8 cellular contexts compared by ENCODE assay signal in genomic region chr10:114499630-114500190, GRCh38.
DNase-seq lines count a peak whose midpoint lies in the region.

No MANE protein-coding gene starts in this region.

- H3K56ac ChIP-seq in mesendoderm (ENCODE audit: low read length) = no peak overlapping the region

- WGBS in mesendoderm (ENCODE audit: extremely low coverage, insufficient coverage, low lambda C conversion rate) = no CpG with 5 or more reads among the region's 8 CpGs

- no peak overlapping the region for H2AK5ac ChIP-seq in mesendoderm (ENCODE audit: low read length)

- no peak overlapping the region for H3K4me3 ChIP-seq in mesendoderm (ENCODE audit: low read length)

- no peaks in the 10 kb centered on the region for H3K27me3 ChIP-seq in mesendoderm (ENCODE audit: insufficient read depth, low read length, poor library complexity)

- no peak overlapping the region for H3K4ac ChIP-seq in mesendoderm (ENCODE audit: low read depth, low read length)

- H2BK15ac ChIP-seq in mesendoderm (replicated peaks; ENCODE audit: low read depth) = no peak overlapping the region

- no peak overlapping the region for H2BK5ac ChIP-seq in mesendoderm (ENCODE audit: low read length)

- no peak overlapping the region for H4K5ac ChIP-seq in mesendoderm (ENCODE audit: low read length)

- peak; percentile 13 for DNase-seq in NCI-H146 (lab: John Stamatoyannopoulos, UW)
- no peak for DNase-seq in NCI-H146 treated with DMSO at 0.1 percent for 48 hours (lab: John Stamatoyannopoulos, UW; ENCODE audit: unreplicated experiment)
- DNase-seq in OCI-M1 (lab: John Stamatoyannopoulos, UW) = peak; percentile 45
- peak; percentile 95 for DNase-seq in activated naive CD4-positive, alpha-beta T cell treated with anti-CD3 and anti-CD28 coated beads for 36 hours
- peak; percentile 57 to 64 for DNase-seq in stimulated activated CD4-positive, alpha-beta T cell treated with anti-CD3 and anti-CD28 coated beads, Interleukin-1b, Interleukin-23, amount 100 ng/mL, for 4 hours (ENCODE audit: low read depth in 2 of 2)
- no peak for DNase-seq in NCI-H345 treated with DMSO at 0.1 percent for 48 hours (lab: John Stamatoyannopoulos, UW; ENCODE audit: unreplicated experiment)
- no peak for DNase-seq in AG20443 (ENCODE audit: low spot score)
- DNase-seq in mesendoderm = no peak

- no peak overlapping the region for H3K4me2 ChIP-seq in mesendoderm (ENCODE audit: low read length)

- H3K18ac ChIP-seq in mesendoderm (ENCODE audit: low read length) = no peak overlapping the region

- no peak overlapping the region for H3K27ac ChIP-seq in mesendoderm (ENCODE audit: low read depth, low read length)

- peaks cover 87% of the 10 kb centered on the region for H3K4me1 Mint-ChIP-seq in activated naive CD4-positive, alpha-beta T cell treated with anti-CD3 and anti-CD28 coated beads for 36 hours (ENCODE audit: low read depth)

- intact Hi-C loops in activated naive CD4-positive, alpha-beta T cell treated with anti-CD3 and anti-CD28 coated beads for 36 hours (cut with micrococcal nuclease) = loop anchor here (1.0 to 10.0 kb wide), 10 partner anchors 11 to 817 kb away; partner anchors contain the start of genes CCDC186, DCLRE1A, NHLRC2 and TRUB1

- H3K4me3 Mint-ChIP-seq in activated naive CD4-positive, alpha-beta T cell treated with anti-CD3 and anti-CD28 coated beads for 36 hours = peak overlapping the region; percentile 56

- no peaks in the 10 kb centered on the region for H3K27me3 Mint-ChIP-seq in activated naive CD4-positive, alpha-beta T cell treated with anti-CD3 and anti-CD28 coated beads for 36 hours (ENCODE audit: low read depth)

- H3K4me1 ChIP-seq in mesendoderm (ENCODE audit: control insufficient read depth, low read depth, low read length) = no peaks in the 10 kb centered on the region

- peak overlapping the region; percentile 96 for H3K27ac Mint-ChIP-seq in activated naive CD4-positive, alpha-beta T cell treated with anti-CD3 and anti-CD28 coated beads for 36 hours

- peaks cover 2% of the 10 kb centered on the region for H3K9me3 Mint-ChIP-seq in activated naive CD4-positive, alpha-beta T cell treated with anti-CD3 and anti-CD28 coated beads for 36 hours

- no peak overlapping the region for H3K23ac ChIP-seq in mesendoderm (ENCODE audit: low read length)

- CTCF ChIA-PET in activated naive CD4-positive, alpha-beta T cell treated with anti-CD3 and anti-CD28 coated beads for 36 hours (lab: Charles Lee) = interaction anchor here (1.0 to 7.3 kb wide), 7 partner anchors 10 to 45 kb away, joined by 3 to 63 read pairs (median 6); no protein-coding TSS in a partner anchor

- peaks cover 27% of the 10 kb centered on the region for H3K36me3 Mint-ChIP-seq in activated naive CD4-positive, alpha-beta T cell treated with anti-CD3 and anti-CD28 coated beads for 36 hours (ENCODE audit: low read depth)

- H3K9ac ChIP-seq in mesendoderm (ENCODE audit: low read length) = no peak overlapping the region

- H3K79me1 ChIP-seq in mesendoderm (ENCODE audit: low read length) = no peaks in the 10 kb centered on the region

- H3K79me2 ChIP-seq in mesendoderm (ENCODE audit: control insufficient read depth, insufficient read depth, low read length) = no peaks in the 10 kb centered on the region

- H4K8ac ChIP-seq in mesendoderm (ENCODE audit: low read depth, low read length) = no peak overlapping the region

- H3K36me3 ChIP-seq in mesendoderm (ENCODE audit: control insufficient read depth, insufficient read depth, low read length) = no peaks in the 10 kb centered on the region

- no peak overlapping the region for H2BK120ac ChIP-seq in mesendoderm (ENCODE audit: low read depth, low read length)

Comparison
In these comparisons a context has a peak if more than half of its experiments do, and no peak if none do; other contexts are left out.
1. DNase-seq: peak in NCI-H146 (single experiment), OCI-M1 (single experiment), activated naive CD4-positive, alpha-beta T cell treated with anti-CD3 and anti-CD28 coated beads for 36 hours (single experiment) and stimulated activated CD4-positive, alpha-beta T cell treated with anti-CD3 and anti-CD28 coated beads, Interleukin-1b, Interleukin-23, amount 100 ng/mL, for 4 hours (2 of 2); none in NCI-H146 treated with DMSO at 0.1 percent for 48 hours (single experiment), NCI-H345 treated with DMSO at 0.1 percent for 48 hours (single experiment), AG20443 (single experiment) and mesendoderm (single experiment).